18 cellular contexts compared by ENCODE assay signal in the genomic region with DNA sequence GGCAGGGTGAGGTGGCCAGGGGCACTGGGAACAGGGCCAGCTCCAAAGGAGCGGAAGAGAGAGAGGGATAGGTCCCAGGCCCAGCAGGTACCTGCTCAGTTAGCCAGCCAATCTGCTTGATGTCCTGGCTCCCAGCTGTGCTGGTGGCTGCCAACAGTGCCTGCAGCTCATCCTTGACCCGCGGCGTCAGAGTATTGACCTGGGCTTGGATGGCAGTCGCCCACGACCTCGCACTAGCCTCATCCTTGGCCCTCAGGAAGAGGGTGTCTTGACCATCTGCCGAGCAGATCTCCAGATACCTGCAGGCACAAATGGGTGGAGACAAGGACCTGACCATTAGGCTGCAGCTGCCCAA.
DNase-seq lines count a peak whose midpoint lies in the region; ATAC-seq and TF ChIP-seq lines count a peak whose summit lies in the region.
"Had no signal": no experiment of that assay in that cellular context is flagged by ENCODE, and none has a peak within 500 bp of the region (broad histone marks: within the 10 kb centered on the region; RNA-seq: fewer than 3 reads in every experiment).

No MANE protein-coding gene starts in this region.

- no peaks in the 10 kb centered on the region for H3K27me3 ChIP-seq in layer of hippocampus (ENCODE audit: control insufficient read depth, insufficient read depth, low read length)

- no peak overlapping the region for H3K4me3 Mint-ChIP-seq in stimulated activated effector memory CD8-positive, alpha-beta T cell treated with anti-CD3 and anti-CD28 coated beads, Interleukin-12 subunit alpha, Interleukin-12 subunit beta, amount 100 ng/mL, for 72 hours
- H3K4me3 Mint-ChIP-seq: CD4-positive, alpha-beta T cell; HFFc6 had no signal

- peak overlapping the region; percentile 81 for H3K27ac Mint-ChIP-seq in stimulated activated effector memory CD8-positive, alpha-beta T cell treated with anti-CD3 and anti-CD28 coated beads, Interleukin-12 subunit alpha, Interleukin-12 subunit beta, amount 100 ng/mL, for 72 hours
- H3K27ac Mint-ChIP-seq: CD4-positive, alpha-beta T cell; HFFc6 had no signal

- peaks cover 7% of the 10 kb centered on the region for H3K36me3 Mint-ChIP-seq in stimulated activated effector memory CD8-positive, alpha-beta T cell treated with anti-CD3 and anti-CD28 coated beads, Interleukin-12 subunit alpha, Interleukin-12 subunit beta, amount 100 ng/mL, for 72 hours

- peak overlapping the region; percentile 12 for H3K27ac ChIP-seq in layer of hippocampus (ENCODE audit: low read depth, low read length)
- H3K27ac ChIP-seq: HL-60 had no signal

- H3K4me1 Mint-ChIP-seq in stimulated activated effector memory CD8-positive, alpha-beta T cell treated with anti-CD3 and anti-CD28 coated beads, Interleukin-12 subunit alpha, Interleukin-12 subunit beta, amount 100 ng/mL, for 72 hours: peaks cover 37% of the 10 kb centered on the region

- no peak for TF ChIP-seq RAD21 in Ishikawa (IDR thresholded peaks at IDR 0.05; ENCODE audit: low read depth)

- no peaks in the 10 kb centered on the region for H3K9me3 Mint-ChIP-seq in stimulated activated effector memory CD8-positive, alpha-beta T cell treated with anti-CD3 and anti-CD28 coated beads, Interleukin-12 subunit alpha, Interleukin-12 subunit beta, amount 100 ng/mL, for 72 hours
- H3K9me3 Mint-ChIP-seq: CD4-positive, alpha-beta T cell had no signal

- ATAC-seq in stimulated activated effector memory CD8-positive, alpha-beta T cell treated with anti-CD3 and anti-CD28 coated beads, Interleukin-12 subunit alpha, Interleukin-12 subunit beta, amount 100 ng/mL, for 72 hours: no peak
- ATAC-seq: PC-3 had no signal

- DNase-seq in DMS 273 (lab: John Stamatoyannopoulos, UW; ENCODE audit: unreplicated experiment): peak; percentile 52
- no peak for DNase-seq in stimulated activated effector memory CD8-positive, alpha-beta T cell treated with anti-CD3 and anti-CD28 coated beads, Interleukin-12 subunit alpha, Interleukin-12 subunit beta, amount 100 ng/mL, for 72 hours (ENCODE audit: low spot score in 2 of 2)
- no peak for DNase-seq in kidney tubule cell (ENCODE audit: low spot score)
- DNase-seq in activated naive CD4-positive, alpha-beta T cell (lab: John Stamatoyannopoulos, UW): no peak
- no peak for DNase-seq in DMS153 (lab: John Stamatoyannopoulos, UW)
- DNase-seq: Caco-2; CD4-positive, alpha-beta T cell; H7; HFFc6; NCI-H1105; NCI-H146; NCI-H2029 treated with DMSO at 0.1 percent for 48 hours; NCI-H526; PC-3; Right ventricle myocardium superior had no signal

- TF ChIP-seq EP300 in Ishikawa (IDR thresholded peaks at IDR 0.05; ENCODE audit: borderline replicate concordance): no peak

TF ChIP-seq in Ishikawa, 13 proteins besides CTCF, POLR2A, EP300 and RAD21:
- TF ChIP-seq FOXM1 (IDR thresholded peaks at IDR 0.05; ENCODE audit: borderline replicate concordance, low read depth) (no peak), NFIC (IDR thresholded peaks at IDR 0.05) (peak; percentile 22; the same call in 1 of the 2 replicates), TEAD4 (IDR thresholded peaks at IDR 0.05) (no peak), YY1 (IDR thresholded peaks at IDR 0.05; ENCODE audit: low read depth) (no peak), ZBTB7A (IDR thresholded peaks at IDR 0.05; ENCODE audit: low read depth) (no peak), EGR1 (IDR thresholded peaks at IDR 0.05) (no peak)
- TF ChIP-seq, protein P1, sequence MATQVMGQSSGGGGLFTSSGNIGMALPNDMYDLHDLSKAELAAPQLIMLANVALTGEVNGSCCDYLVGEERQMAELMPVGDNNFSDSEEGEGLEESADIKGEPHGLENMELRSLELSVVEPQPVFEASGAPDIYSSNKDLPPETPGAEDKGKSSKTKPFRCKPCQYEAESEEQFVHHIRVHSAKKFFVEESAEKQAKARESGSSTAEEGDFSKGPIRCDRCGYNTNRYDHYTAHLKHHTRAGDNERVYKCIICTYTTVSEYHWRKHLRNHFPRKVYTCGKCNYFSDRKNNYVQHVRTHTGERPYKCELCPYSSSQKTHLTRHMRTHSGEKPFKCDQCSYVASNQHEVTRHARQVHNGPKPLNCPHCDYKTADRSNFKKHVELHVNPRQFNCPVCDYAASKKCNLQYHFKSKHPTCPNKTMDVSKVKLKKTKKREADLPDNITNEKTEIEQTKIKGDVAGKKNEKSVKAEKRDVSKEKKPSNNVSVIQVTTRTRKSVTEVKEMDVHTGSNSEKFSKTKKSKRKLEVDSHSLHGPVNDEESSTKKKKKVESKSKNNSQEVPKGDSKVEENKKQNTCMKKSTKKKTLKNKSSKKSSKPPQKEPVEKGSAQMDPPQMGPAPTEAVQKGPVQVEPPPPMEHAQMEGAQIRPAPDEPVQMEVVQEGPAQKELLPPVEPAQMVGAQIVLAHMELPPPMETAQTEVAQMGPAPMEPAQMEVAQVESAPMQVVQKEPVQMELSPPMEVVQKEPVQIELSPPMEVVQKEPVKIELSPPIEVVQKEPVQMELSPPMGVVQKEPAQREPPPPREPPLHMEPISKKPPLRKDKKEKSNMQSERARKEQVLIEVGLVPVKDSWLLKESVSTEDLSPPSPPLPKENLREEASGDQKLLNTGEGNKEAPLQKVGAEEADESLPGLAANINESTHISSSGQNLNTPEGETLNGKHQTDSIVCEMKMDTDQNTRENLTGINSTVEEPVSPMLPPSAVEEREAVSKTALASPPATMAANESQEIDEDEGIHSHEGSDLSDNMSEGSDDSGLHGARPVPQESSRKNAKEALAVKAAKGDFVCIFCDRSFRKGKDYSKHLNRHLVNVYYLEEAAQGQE (IDR thresholded peaks at IDR 0.05; ENCODE audit: low read depth): no peak
